In the genomic region with DNA sequence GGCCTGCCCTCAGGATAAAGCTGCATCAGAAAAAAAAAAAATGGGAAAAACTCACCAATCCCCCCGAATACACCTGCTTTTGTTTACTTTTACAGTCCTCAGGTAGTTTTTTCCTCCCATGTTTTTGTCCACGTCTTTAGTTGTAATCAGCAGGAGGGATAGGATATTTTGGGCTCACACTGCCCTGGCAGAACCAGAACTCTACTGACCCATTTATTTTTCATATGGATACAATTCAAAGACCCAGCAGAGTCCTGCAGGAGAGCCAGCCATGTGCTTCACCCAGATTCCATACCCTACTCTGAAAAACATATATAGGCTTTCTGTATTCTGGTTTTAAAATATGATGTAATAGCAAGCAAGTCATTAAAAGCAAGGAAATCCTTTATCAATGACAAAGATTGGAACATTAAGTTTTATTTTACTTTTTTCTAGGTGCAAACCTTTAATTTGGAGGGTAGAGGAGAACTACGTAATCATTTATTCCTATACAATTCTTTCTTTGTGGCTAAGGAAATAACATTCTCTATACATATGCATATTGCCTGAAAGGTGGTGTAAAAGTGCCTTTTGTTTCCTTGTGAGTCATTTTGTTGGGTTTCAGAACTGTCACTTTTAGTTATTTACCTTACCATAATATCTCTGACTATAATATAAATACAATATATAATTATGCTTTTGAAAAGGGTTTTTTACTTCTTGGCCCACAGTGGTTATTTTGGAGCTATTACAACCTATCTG, we compare ENCODE assay signal across 1 cellular context.
TF ChIP-seq lines count a peak whose summit lies in the region.

No MANE protein-coding gene starts in this region.

TF ChIP-seq in GM23338, 12 proteins besides CTCF, POLR2A, EP300 and RAD21 (continued from another document):
- TF ChIP-seq, protein P1, sequence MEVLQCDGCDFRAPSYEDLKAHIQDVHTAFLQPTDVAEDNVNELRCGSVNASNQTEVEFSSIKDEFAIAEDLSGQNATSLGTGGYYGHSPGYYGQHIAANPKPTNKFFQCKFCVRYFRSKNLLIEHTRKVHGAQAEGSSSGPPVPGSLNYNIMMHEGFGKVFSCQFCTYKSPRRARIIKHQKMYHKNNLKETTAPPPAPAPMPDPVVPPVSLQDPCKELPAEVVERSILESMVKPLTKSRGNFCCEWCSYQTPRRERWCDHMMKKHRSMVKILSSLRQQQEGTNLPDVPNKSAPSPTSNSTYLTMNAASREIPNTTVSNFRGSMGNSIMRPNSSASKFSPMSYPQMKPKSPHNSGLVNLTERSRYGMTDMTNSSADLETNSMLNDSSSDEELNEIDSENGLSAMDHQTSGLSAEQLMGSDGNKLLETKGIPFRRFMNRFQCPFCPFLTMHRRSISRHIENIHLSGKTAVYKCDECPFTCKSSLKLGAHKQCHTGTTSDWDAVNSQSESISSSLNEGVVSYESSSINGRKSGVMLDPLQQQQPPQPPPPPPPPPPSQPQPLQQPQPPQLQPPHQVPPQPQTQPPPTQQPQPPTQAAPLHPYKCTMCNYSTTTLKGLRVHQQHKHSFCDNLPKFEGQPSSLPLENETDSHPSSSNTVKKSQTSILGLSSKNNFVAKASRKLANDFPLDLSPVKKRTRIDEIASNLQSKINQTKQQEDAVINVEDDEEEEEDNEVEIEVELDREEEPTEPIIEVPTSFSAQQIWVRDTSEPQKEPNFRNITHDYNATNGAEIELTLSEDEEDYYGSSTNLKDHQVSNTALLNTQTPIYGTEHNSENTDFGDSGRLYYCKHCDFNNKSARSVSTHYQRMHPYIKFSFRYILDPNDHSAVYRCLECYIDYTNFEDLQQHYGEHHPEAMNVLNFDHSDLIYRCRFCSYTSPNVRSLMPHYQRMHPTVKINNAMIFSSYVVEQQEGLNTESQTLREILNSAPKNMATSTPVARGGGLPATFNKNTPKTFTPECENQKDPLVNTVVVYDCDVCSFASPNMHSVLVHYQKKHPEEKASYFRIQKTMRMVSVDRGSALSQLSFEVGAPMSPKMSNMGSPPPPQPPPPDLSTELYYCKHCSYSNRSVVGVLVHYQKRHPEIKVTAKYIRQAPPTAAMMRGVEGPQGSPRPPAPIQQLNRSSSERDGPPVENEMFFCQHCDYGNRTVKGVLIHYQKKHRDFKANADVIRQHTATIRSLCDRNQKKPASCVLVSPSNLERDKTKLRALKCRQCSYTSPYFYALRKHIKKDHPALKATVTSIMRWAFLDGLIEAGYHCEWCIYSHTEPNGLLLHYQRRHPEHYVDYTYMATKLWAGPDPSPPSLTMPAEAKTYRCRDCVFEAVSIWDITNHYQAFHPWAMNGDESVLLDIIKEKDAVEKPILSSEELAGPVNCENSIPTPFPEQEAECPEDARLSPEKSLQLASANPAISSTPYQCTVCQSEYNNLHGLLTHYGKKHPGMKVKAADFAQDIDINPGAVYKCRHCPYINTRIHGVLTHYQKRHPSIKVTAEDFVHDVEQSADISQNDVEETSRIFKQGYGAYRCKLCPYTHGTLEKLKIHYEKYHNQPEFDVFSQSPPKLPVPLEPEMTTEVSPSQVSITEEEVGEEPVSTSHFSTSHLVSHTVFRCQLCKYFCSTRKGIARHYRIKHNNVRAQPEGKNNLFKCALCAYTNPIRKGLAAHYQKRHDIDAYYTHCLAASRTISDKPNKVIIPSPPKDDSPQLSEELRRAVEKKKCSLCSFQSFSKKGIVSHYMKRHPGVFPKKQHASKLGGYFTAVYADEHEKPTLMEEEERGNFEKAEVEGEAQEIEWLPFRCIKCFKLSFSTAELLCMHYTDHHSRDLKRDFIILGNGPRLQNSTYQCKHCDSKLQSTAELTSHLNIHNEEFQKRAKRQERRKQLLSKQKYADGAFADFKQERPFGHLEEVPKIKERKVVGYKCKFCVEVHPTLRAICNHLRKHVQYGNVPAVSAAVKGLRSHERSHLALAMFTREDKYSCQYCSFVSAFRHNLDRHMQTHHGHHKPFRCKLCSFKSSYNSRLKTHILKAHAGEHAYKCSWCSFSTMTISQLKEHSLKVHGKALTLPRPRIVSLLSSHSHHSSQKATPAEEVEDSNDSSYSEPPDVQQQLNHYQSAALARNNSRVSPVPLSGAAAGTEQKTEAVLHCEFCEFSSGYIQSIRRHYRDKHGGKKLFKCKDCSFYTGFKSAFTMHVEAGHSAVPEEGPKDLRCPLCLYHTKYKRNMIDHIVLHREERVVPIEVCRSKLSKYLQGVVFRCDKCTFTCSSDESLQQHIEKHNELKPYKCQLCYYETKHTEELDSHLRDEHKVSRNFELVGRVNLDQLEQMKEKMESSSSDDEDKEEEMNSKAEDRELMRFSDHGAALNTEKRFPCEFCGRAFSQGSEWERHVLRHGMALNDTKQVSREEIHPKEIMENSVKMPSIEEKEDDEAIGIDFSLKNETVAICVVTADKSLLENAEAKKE (CRISPR knock-in tag; IDR thresholded peaks at IDR 0.05), result no peak
- no peak for TF ChIP-seq NANOG (IDR thresholded peaks at IDR 0.05; ENCODE audit: borderline replicate concordance)
